Comparison of ENCODE assay signal across 18 cellular contexts in the genomic region with DNA sequence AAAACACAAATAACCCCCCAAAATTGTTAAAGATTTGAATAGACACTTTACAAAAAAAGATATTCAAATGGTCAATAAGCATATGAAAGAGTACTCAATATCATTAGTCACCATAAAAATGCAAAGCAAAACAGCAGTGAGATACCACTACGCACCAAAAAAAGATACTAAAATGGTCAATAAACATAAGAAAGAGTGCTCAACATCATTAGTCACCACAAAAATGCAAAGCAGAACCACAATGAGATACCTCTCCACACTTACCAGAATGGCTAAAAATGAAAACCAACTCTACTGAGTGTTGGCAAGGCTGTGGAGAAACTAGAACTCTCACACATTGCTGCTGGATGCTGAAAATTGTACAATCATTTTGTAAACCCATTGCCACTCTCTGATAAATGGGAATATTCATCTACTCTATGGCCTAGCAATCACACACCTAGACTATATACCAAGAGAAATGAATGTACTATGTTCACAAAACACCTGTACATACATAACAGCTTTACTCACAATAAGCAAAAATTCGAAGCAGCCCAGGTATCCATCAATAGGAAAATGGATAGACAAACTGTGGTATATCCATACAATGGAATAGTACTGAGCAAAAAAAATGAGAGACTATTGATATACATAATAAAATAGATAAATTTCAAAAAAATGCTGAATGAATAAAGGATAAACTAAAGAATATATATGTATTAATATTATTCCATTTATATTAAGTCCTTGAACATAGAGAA.
"Had no signal": no experiment of that assay in that cellular context is flagged by ENCODE, and none has a peak within 500 bp of the region (broad histone marks: within the 10 kb centered on the region; RNA-seq: fewer than 3 reads in every experiment).

No MANE protein-coding gene starts in this region.

- H3K27ac ChIP-seq: colonic mucosa, epithelial cell of prostate, heart right ventricle, left ventricle myocardium inferior, thyroid gland, VCaP had no signal

- H3K4me3 ChIP-seq: colonic mucosa, heart right ventricle, left ventricle myocardium inferior, thyroid gland had no signal

- H3K4me1 ChIP-seq: colonic mucosa, heart right ventricle, left ventricle myocardium inferior, thyroid gland had no signal

- H3K36me3 ChIP-seq: colonic mucosa, heart right ventricle, left ventricle myocardium inferior, thyroid gland had no signal

- ATAC-seq: heart right ventricle had no signal

- DNase-seq: activated CD4-positive, alpha-beta T cell treated with anti-CD3 and anti-CD28 coated beads for 1 hour; activated CD4-positive, alpha-beta T cell treated with anti-CD3 and anti-CD28 coated beads, Interleukin-2, amount 50 U/mL, for 4 hours; activated gamma-delta T cell; amniotic stem cell; central memory CD4-positive, alpha-beta T cell; colonic mucosa; endodermal cell; heart right ventricle; kidney glomerular epithelial cell; left ventricle myocardium inferior; mammary epithelial cell; retina; stimulated activated CD4-positive, alpha-beta T cell treated with anti-CD3 and anti-CD28 coated beads, Interleukin-2, amount 100 ng/mL, for 24 hours; stimulated activated naive CD4-positive, alpha-beta T cell treated with Interleukin-2 at 50 U/mL for 16 hours; T-helper 2 cell; thyroid gland had no signal

- H3K9me3 ChIP-seq: colonic mucosa, thyroid gland had no signal

- H3K27me3 ChIP-seq: colonic mucosa, thyroid gland had no signal
